ENCODE assay signal across 9 cellular contexts in the genomic region with DNA sequence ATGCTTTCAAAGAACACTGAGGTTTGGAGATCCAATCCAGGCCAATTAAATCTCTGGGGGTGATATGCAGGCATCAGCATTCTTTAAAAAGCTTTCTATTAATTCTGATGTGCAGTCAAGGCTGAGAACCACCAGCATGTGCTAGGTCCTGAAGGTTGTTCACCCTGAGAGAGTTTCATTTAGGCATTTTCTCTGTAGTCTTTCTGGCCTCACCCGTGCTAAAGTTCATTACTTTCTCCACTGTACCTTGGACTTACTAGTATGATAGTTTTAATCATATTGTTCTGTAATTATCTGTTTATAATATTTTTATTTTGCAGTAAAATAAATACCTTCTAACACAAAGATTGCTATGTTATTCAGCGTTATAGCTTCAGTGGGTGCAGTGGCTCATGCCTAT.
"Had no signal": no experiment of that assay in that cellular context is flagged by ENCODE, and none has a peak within 500 bp of the region (broad histone marks: within the 10 kb centered on the region; RNA-seq: fewer than 3 reads in every experiment).

No MANE protein-coding gene starts in this region.

- H3K27ac Mint-ChIP-seq: HFFc6 had no signal

- H3K9me3 Mint-ChIP-seq: HFFc6 had no signal

- ATAC-seq: HCT116, K562 had no signal

- FAIRE-seq: HTR-8/SVneo, K562 had no signal

- H3K9me3 ChIP-seq: HAP-1 had no signal

- DNase-seq: GM23248, GOT3, H7, HFFc6, IMR-90 had no signal

- H3K27ac ChIP-seq: GM23248 had no signal

- H3K4me3 ChIP-seq: GM23248, HAP-1, K562 had no signal

- H3K4me1 ChIP-seq: HAP-1 had no signal

- H3K4me3 Mint-ChIP-seq: HFFc6 had no signal
